Comparison of ENCODE assay signal across 25 cellular contexts in the genomic region with DNA sequence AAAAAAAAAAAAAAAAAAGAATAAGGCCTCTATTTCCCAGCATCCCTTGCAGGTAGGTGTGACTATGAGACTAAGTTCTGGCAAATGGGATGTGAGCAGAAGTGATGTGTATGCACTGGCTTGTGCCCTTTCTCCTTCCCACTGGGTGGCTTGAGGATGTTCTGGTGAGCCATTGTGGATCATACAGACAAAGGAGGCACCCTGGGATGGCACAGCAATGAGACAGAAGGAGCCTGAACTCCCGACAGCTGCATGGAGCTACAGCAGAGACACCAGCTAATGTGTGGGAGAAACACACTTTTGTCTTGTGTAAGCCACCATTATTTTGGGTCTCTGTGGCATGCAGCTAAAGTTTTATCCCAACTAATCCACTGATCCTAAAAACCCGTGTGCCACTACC. TPM values are rescaled to one million over a fixed set of nuclear protein-coding genes. Genes with fewer than 3 reads are reported as not detected.
DNase-seq lines count a peak whose midpoint lies in the region; ATAC-seq and TF ChIP-seq lines count a peak whose summit lies in the region.
"Had no signal": no experiment of that assay in that cellular context is flagged by ENCODE, and none has a peak within 500 bp of the region (broad histone marks: within the 10 kb centered on the region; RNA-seq: fewer than 3 reads in every experiment).

No MANE protein-coding gene starts in this region.

- WGBS in ectodermal cell, 2 experiments = 15 to 21% methylated on average over 2 of the region's 2 CpGs

- no peaks in the 10 kb centered on the region for H3K4me1 ChIP-seq in HCT116 (ENCODE audit: control insufficient read depth in 1 of 2, insufficient read depth in 2 of 2, low read length in 2 of 2)
- peaks cover 17% of the 10 kb centered on the region for H3K4me1 ChIP-seq in ectodermal cell (ENCODE audit: control insufficient read depth, insufficient read depth, low read length)
- no peaks in the 10 kb centered on the region for H3K4me1 ChIP-seq in gastrocnemius medialis

- TF ChIP-seq CTCF in HCT116 (IDR thresholded peaks at IDR 0.05 in 2 of 3, conservative IDR thresholded peaks at IDR 0.05 in 1 of 3; ENCODE audit: borderline replicate concordance in 1 of 3, insufficient read depth in 1 of 3, low read depth in 2 of 3, low read length in 2 of 3) = no peak
- TF ChIP-seq CTCF in GM13977 (IDR thresholded peaks at IDR 0.05; ENCODE audit: extremely low read depth, insufficient read depth, missing control alignments) = no peak
- no peak for TF ChIP-seq CTCF in gastrocnemius medialis (IDR thresholded peaks at IDR 0.05 in 4 of 5, conservative IDR thresholded peaks at IDR 0.05 in 1 of 5)

- CTCF ChIA-PET in HCT116 (lab: Charles Lee) = no interaction called here

- H3K27me3 ChIP-seq in HCT116 (ENCODE audit: insufficient read depth, low read length) (peaks cover 10% of the 10 kb centered on the region; the same call in 1 of the 2 replicates), ectodermal cell (ENCODE audit: control insufficient read depth, insufficient read depth, low read length, poor library complexity, severe bottlenecking) (no peaks in the 10 kb centered on the region), gastrocnemius medialis (no peaks in the 10 kb centered on the region)
- H3K27me3 ChIP-seq: MG63 had no signal

- H3K27ac ChIP-seq in HCT116 (ENCODE audit: low read depth, low read length) (no peak overlapping the region), ectodermal cell (ENCODE audit: insufficient read depth, low read depth, low read length, poor library complexity, severe bottlenecking) (peak overlapping the region; percentile 44), gastrocnemius medialis (no peak overlapping the region)
- H3K27ac ChIP-seq: HL-60 had no signal

- H3K4me3 ChIP-seq in HCT116 (replicated peaks in 1 of 2; ENCODE audit: low read depth in 1 of 2, low read length in 2 of 2) = no peak overlapping the region
- H3K4me3 ChIP-seq in ectodermal cell (ENCODE audit: insufficient read depth, low read depth, low read length) = no peak overlapping the region
- H3K4me3 ChIP-seq in gastrocnemius medialis = no peak overlapping the region
- H3K4me3 ChIP-seq: K562, MG63 had no signal

- DNase-seq in HCT116 (ENCODE audit: low read depth, low spot score) = no peak
- DNase-seq in NCI-H146 (lab: John Stamatoyannopoulos, UW) = peak; percentile 71
- DNase-seq in pons (ENCODE audit: low spot score) = peak; percentile 57
- no peak for DNase-seq in GM13977 (ENCODE audit: low spot score)
- DNase-seq in gastrocnemius medialis = no peak
- DNase-seq: Caco-2; CD8-positive, alpha-beta T cell; DMS79 treated with DMSO at 0.1 percent for 48 hours; GF-D8; HCEC 1CT; MG63; NCI-H1105 treated with DMSO at 0.1 percent for 48 hours; NCI-H1694; NCI-H2029 treated with DMSO at 0.1 percent for 48 hours; NCI-H2227 treated with DMSO at 0.1 percent for 48 hours; NCI-H510A treated with DMSO at 0.1 percent for 48 hours; NCI-H774; PC-3; SK-N-SH; T-helper 17 cell had no signal

- in situ Hi-C loops in GM13977 (cut with MboI; ENCODE audit: low pct_unique_long_range_greater_than_20kb, low sequenced_read_pairs, unreplicated experiment) (no loop called here), gastrocnemius medialis (cut with MboI; ENCODE audit: low sequenced_read_pairs in 4 of 4) (no loop called here)

- no peaks in the 10 kb centered on the region for H3K9me3 ChIP-seq in HCT116 (ENCODE audit: control insufficient read depth in 1 of 2, insufficient read depth in 1 of 2, low read depth in 1 of 2, low read length in 2 of 2)
- H3K9me3 ChIP-seq in ectodermal cell (ENCODE audit: control insufficient read depth, low read length) = no peaks in the 10 kb centered on the region
- no peaks in the 10 kb centered on the region for H3K9me3 ChIP-seq in gastrocnemius medialis
- H3K9me3 ChIP-seq: Caco-2, MG63, SK-N-SH had no signal

- H4K20me1 ChIP-seq in HCT116 (ENCODE audit: insufficient read depth) = no peaks in the 10 kb centered on the region

- RAD21 ChIA-PET in HCT116 (lab: Charles Lee; ENCODE audit: low non-redundant PET in 1 of 2, low total read pairs in 2 of 2, uncharacterized antibody in 2 of 2, unreplicated experiment in 2 of 2) = no interaction called here

- H3K4me2 ChIP-seq in HCT116 (ENCODE audit: low read length) = no peak overlapping the region
- H3K4me2 ChIP-seq: SK-N-SH had no signal

- intact Hi-C loops in HCT116 (cut with micrococcal nuclease) (no loop called here), gastrocnemius medialis (cut with DNase I; ENCODE audit: low total_unique reads) (no loop called here)

- TF ChIP-seq POLR2A in HCT116 (IDR thresholded peaks at IDR 0.05; ENCODE audit: borderline replicate concordance, extremely low read depth, insufficient read depth, insufficient read length) (no peak), gastrocnemius medialis (IDR thresholded peaks at IDR 0.05) (no peak)

- POLR2A ChIA-PET in HCT116 (lab: Charles Lee) = interaction anchor here (0.7 kb wide), 1 partner anchor 9 kb away, joined by 4 read pairs; no protein-coding TSS in a partner anchor

- H3K9me2 ChIP-seq in HCT116 (ENCODE audit: insufficient read depth) = no peaks in the 10 kb centered on the region
- H3K9me2 ChIP-seq: SK-N-SH had no signal

- peak; percentile 49; the same call in 1 of the 2 replicates for ATAC-seq in HCT116
- ATAC-seq in GM21390 (IDR thresholded peaks at IDR 0.05; ENCODE audit: unreplicated experiment) = no peak
- no peak for ATAC-seq in gastrocnemius medialis
- ATAC-seq: CD8-positive, alpha-beta T cell; HepG2; K562; PC-3; T-helper 17 cell had no signal

- TF ChIP-seq RAD21 in HCT116 (IDR thresholded peaks at IDR 0.05; ENCODE audit: low read depth) = no peak

- H2AFZ ChIP-seq in HCT116 (ENCODE audit: low read depth, low read length, poor library complexity, severe bottlenecking) = no peak overlapping the region

- H3K9ac ChIP-seq in HCT116 (ENCODE audit: low read length) = no peak overlapping the region
- H3K9ac ChIP-seq: SK-N-SH had no signal

- BruUV-seq in HCT116 (replicated peaks; lab: Mats Ljungman, UMichigan) = no TSS peak

- H3K36me3 ChIP-seq in HCT116 (ENCODE audit: control insufficient read depth in 1 of 2, insufficient read depth in 2 of 2, low read length in 2 of 2) (no peaks in the 10 kb centered on the region), ectodermal cell (ENCODE audit: control insufficient read depth, insufficient read depth, low read length) (no peaks in the 10 kb centered on the region), gastrocnemius medialis (no peaks in the 10 kb centered on the region)
- H3K36me3 ChIP-seq: MG63 had no signal

- H3K79me2 ChIP-seq in HCT116 (ENCODE audit: insufficient read depth, low read length) = no peaks in the 10 kb centered on the region

TF ChIP-seq in HCT116, 20 proteins besides CTCF, POLR2A, EP300 and RAD21:
- TF ChIP-seq CEBPB (IDR thresholded peaks at IDR 0.05; ENCODE audit: low read depth) (no peak), TCF7L2 (IDR thresholded peaks at IDR 0.05; ENCODE audit: borderline replicate concordance, extremely low read depth, insufficient read depth, insufficient read length) (no peak), EZH2phosphoT487 (IDR thresholded peaks at IDR 0.05; ENCODE audit: borderline replicate concordance) (no peak), REST (IDR thresholded peaks at IDR 0.05; ENCODE audit: low read depth) (no peak), YY1 (IDR thresholded peaks at IDR 0.05; ENCODE audit: extremely low read depth, insufficient replicate concordance, low read depth, low read length) (no peak), ATF3 (IDR thresholded peaks at IDR 0.05) (no peak), EZH2 (IDR thresholded peaks at IDR 0.05) (no peak)
TF ChIP-seq in HCT116: peak in this region for 0.

RNA-seq across cellular contexts. Expression of gene SORL1, which starts 10.6 kb away (rescaled TPM):
- total RNA-seq in HCT116 (2021; ENCODE audit: unreplicated experiment) (17.4 TPM), gastrocnemius medialis (1 to 10 TPM in 3 of 4 donors, under 1 TPM in 1; 0.78 to 2.7 (median 2.3) TPM)
- polyA plus RNA-seq in HCT116 (2012) = 9.2 and 9.5 TPM in 2 replicates
- 19.2 TPM for polyA plus RNA-seq in ectodermal cell (2013, experiment 1 of 4)
- 24.2 TPM for polyA plus RNA-seq in ectodermal cell (2013, experiment 2 of 4)
- polyA plus RNA-seq in ectodermal cell (2013, experiment 3 of 4) = 16.9 TPM
- 21.6 TPM for polyA plus RNA-seq in ectodermal cell (2013, experiment 4 of 4)

Comparison
In these comparisons a context has a peak if more than half of its experiments do, and no peak if none do; other contexts are left out.
1. DNase-seq: peak in NCI-H146 (single experiment) and pons (single experiment); none in HCT116 (single experiment), GM13977 (single experiment) and gastrocnemius medialis (0 of 2).